In the genomic region with DNA sequence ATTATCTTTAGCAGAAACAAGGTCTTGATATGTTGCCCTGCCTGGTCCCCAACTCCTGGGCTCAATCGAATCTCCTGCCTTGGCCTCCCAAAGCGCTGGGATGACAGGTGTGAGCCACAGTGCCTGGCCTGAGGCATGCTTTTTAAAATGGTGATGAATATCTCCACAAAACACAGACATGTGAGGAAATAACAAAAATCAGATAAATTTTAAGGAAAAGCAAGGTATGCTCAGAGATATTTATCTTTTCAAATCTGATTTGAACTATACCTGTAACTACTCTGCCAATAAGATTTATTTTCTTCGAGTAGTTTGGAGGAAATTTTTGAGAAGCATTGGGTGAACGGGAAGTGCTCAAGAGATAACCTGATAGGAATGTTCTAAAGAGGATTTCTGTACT, we compare ENCODE assay signal across 38 cellular contexts. TPM values are rescaled to one million over a fixed set of nuclear protein-coding genes. Genes with fewer than 3 reads are reported as not detected.
"Had no signal": no experiment of that assay in that cellular context is flagged by ENCODE, and none has a peak within 500 bp of the region (broad histone marks: within the 10 kb centered on the region; RNA-seq: fewer than 3 reads in every experiment).

No MANE protein-coding gene starts in this region.

- H3K4me3 ChIP-seq: MG63 had no signal

- H3K27me3 ChIP-seq: MG63 had no signal

- DNase-seq: Karpas-422, Kasumi-1, MG63, MM.1S, MV-4-11, NCI-H1048, NCI-H1092, NCI-H1092 treated with DMSO at 0.1 percent for 48 hours, NCI-H1105, NCI-H1105 treated with DMSO at 0.1 percent for 48 hours, NCI-H1417, NCI-H1417 treated with DMSO at 0.1 percent for 48 hours, NCI-H1436, NCI-H1436 treated with DMSO at 0.1 percent for 48 hours, NCI-H146, NCI-H1694, NCI-H1694 treated with DMSO at 0.1 percent for 48 hours, NCI-H187, NCI-H187 treated with DMSO at 0.1 percent for 48 hours, NCI-H1930, NCI-H2029, NCI-H2029 treated with DMSO at 0.1 percent for 48 hours, NCI-H2081, NCI-H2081 treated with DMSO at 0.1 percent for 48 hours, NCI-H2107, NCI-H2171, NCI-H2171 treated with DMSO at 0.1 percent for 48 hours, NCI-H2227 treated with DMSO at 0.1 percent for 48 hours, NCI-H226, NCI-H345, NCI-H446, NCI-H446 treated with DMSO at 0.1 percent for 48 hours, NCI-H510A, NCI-H510A treated with DMSO at 0.1 percent for 48 hours had no signal

- H3K36me3 ChIP-seq: MG63 had no signal

- H3K9me3 ChIP-seq: MG63 had no signal

RNA-seq across cellular contexts. Expression of gene MMP20, which starts 35.9 kb away (rescaled TPM):
- total RNA-seq: LHCN-M2, M059J, MCF 10A, NCI-H460 had no signal

RNA-seq across cellular contexts. Expression of gene MMP27, which starts 44.5 kb away (rescaled TPM):
- total RNA-seq: LHCN-M2, M059J, MCF 10A, NCI-H460 had no signal
